In the genomic region with DNA sequence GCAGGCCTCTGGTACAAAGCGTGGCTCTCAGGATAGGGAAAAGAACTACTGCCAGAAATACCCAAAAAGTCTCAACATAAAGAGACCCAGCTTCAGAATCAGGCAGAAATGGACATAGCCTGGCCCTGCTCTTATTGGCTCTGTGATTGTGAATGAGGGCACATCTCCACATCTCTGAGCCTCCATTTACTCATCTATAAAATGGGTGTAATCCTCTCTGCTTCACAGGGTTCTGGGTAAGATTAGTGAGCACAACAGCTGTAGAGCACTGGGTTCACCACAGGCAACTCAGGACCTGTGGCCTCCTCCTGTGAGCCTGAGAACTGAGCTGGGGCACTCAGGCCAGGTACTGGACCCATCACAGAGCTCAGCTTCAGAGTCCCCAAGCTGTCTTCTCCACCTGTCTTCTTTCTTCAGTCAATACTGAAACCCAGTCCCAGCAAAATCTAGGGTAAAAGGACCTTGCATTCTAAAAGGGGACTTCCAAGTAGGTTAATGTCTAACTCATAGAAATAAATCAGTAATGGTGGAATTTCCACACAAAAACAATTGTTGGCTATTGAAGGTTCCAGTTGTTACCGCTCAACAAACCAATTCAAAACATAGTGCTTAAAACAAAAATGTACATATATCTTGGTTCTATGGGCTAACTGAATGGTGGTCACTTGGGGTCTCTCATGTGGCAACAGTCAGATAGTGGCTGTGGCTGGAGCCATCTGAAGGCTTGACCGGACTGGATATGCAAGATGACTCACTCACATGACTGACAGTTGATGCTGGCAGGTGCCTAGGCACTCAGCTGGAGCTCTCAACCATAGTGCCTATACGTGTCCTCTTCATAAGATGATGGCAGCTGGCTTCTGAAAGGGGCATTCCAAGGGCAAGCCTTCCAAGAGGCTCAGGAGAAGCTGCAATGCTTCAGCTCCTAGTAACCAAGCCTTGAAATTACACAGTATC, we compare ENCODE assay signal across 14 cellular contexts. TPM values are rescaled to one million over a fixed set of nuclear protein-coding genes. Genes with fewer than 3 reads are reported as not detected.
DNase-seq lines count a peak whose midpoint lies in the region; ATAC-seq and TF ChIP-seq lines count a peak whose summit lies in the region.
"Had no signal": no experiment of that assay in that cellular context is flagged by ENCODE, and none has a peak within 500 bp of the region (broad histone marks: within the 10 kb centered on the region; RNA-seq: fewer than 3 reads in every experiment).

No MANE protein-coding gene starts in this region.

- in situ Hi-C loops in GM18951 (cut with MboI; ENCODE audit: low sequenced_read_pairs, unreplicated experiment) = loop anchor here (25.0 kb wide), 1 partner anchor 563 kb away; no protein-coding TSS in a partner anchor

- TF ChIP-seq POLR2A in GM18951 (IDR thresholded peaks at IDR 0.05; ENCODE audit: extremely low read depth, insufficient read depth, insufficient read length) = peak; percentile 39

- peak; percentile 46 for ATAC-seq in GM21576 (IDR thresholded peaks at IDR 0.05; ENCODE audit: unreplicated experiment)
- peak; percentile 78 for ATAC-seq in HG03097 (IDR thresholded peaks at IDR 0.05; ENCODE audit: low FRiP score, unreplicated experiment)

- DNase-seq in myocyte (ENCODE audit: low read depth) (peak; percentile 19), NCI-H2107 (lab: John Stamatoyannopoulos, UW) (no peak), activated gamma-delta T cell treated with Interleukin-2 at 50 U/mL for 16 hours (no peak), SK-N-DZ (ENCODE audit: low spot score) (no peak)
- DNase-seq in stimulated activated CD4-positive, alpha-beta T cell treated with anti-CD3 and anti-CD28 coated beads, Interleukin-15, amount 100 ng/mL, for 24 hours = no peak
- DNase-seq: anterior cingulate cortex, Calu3, hypothalamus, NCI-H1694, tibial artery had no signal

RNA-seq across cellular contexts. Expression of gene TRIM42, which starts 47.3 kb away (rescaled TPM):
- not detected in 2 replicates for total RNA-seq in myocyte
- polyA plus RNA-seq in myocyte (2012) = not detected
- not detected in 2 replicates for polyA plus RNA-seq in SK-N-DZ (2014; cell fraction: cytosol; rRNA removed)
- not detected in 2 replicates for polyA plus RNA-seq in SK-N-DZ (2014; cell fraction: nucleus; rRNA removed)
- total RNA-seq: Calu3, progenitor cell of endocrine pancreas had no signal
